8 cellular contexts compared by ENCODE assay signal in the genomic region with DNA sequence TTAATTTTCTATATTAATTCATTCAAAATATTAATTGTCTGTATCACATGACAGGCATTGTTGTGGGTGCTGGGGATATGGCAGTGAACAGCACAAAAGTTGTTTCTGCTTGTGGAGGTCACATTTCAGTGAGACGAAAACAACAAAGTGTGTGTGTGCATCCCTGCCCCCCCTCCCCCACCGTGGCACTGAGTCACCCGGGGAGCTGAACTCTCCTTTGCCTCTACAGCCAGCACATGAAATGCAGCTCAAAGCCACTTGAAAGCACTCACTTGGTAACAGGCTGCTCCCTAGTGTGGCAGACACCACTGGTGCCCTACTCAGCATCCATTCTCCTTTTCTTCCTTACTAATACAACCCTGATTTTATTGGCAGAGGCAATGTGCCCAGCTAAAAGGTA. TPM values are rescaled to one million over a fixed set of nuclear protein-coding genes. Genes with fewer than 3 reads are reported as not detected.
DNase-seq lines count a peak whose midpoint lies in the region; ATAC-seq, FAIRE-seq and TF ChIP-seq lines count a peak whose summit lies in the region.

No MANE protein-coding gene starts in this region.

- H2AFZ ChIP-seq in HepG2 (ENCODE audit: low read length) = no peak overlapping the region

- POLR2A ChIA-PET in HepG2 (lab: Yijun Ruan, JAX) = no interaction called here

- FAIRE-seq in HepG2 (lab: Jason Lieb, UNC) (no peak), small intestine (lab: Jason Lieb, UNC) (no peak)

- H3K4me3 ChIP-seq in HepG2 (replicated peaks in 1 of 3; ENCODE audit: insufficient read depth in 1 of 3, low read depth in 2 of 3, low read length in 3 of 3) (no peak overlapping the region), right lobe of liver (no peak overlapping the region), upper lobe of left lung (no peak overlapping the region), small intestine (ENCODE audit: low read depth in 1 of 2, low read length in 2 of 2) (no peak overlapping the region)

- H3K79me2 ChIP-seq in HepG2 (ENCODE audit: insufficient read depth, low read length) = no peaks in the 10 kb centered on the region

- H3K4me2 ChIP-seq in HepG2 (ENCODE audit: low read depth, low read length) = no peak overlapping the region

- ATAC-seq in HepG2 (no peak), right lobe of liver (no peak), upper lobe of left lung (ENCODE audit: low FRiP score in 2 of 2) (peak; percentile 26 to 67)

- H3K36me3 ChIP-seq in HepG2 (replicated peaks in 1 of 2; ENCODE audit: control insufficient read depth in 1 of 2, insufficient read depth in 2 of 2, low read length in 2 of 2) (no peaks in the 10 kb centered on the region), right lobe of liver (no peaks in the 10 kb centered on the region), upper lobe of left lung (no peaks in the 10 kb centered on the region), small intestine (ENCODE audit: control insufficient read depth in 2 of 2, insufficient read depth in 2 of 2, low read length in 2 of 2) (no peaks in the 10 kb centered on the region)

- no peak for TF ChIP-seq EP300 in HepG2 (IDR thresholded peaks at IDR 0.05; ENCODE audit: low read depth in 2 of 2, low read length in 2 of 2)
- TF ChIP-seq EP300 in HepG2 (CRISPR knock-in tag; IDR thresholded peaks at IDR 0.05; ENCODE audit: borderline replicate concordance) = no peak
- no peak for TF ChIP-seq EP300 in upper lobe of left lung (IDR thresholded peaks at IDR 0.05)

- H3K27ac ChIP-seq in HepG2 (ENCODE audit: extremely low read length, insufficient read depth, low read length) = no peak overlapping the region
- no peak overlapping the region for H3K27ac ChIP-seq in right lobe of liver
- no peak overlapping the region for H3K27ac ChIP-seq in upper lobe of left lung
- no peak overlapping the region for H3K27ac ChIP-seq in small intestine (ENCODE audit: low read depth in 1 of 2, low read length in 1 of 2)

- 3% methylated on average over 3 of the region's 3 CpGs for WGBS in HepG2 (ENCODE audit: low lambda C conversion rate)
- WGBS in right lobe of liver (ENCODE audit: insufficient coverage, low coverage, low lambda C conversion rate, missing lambda C conversion rate) = 27% methylated on average over 3 of the region's 3 CpGs
- 28 to 39% methylated on average over 3 of the region's 3 CpGs for WGBS in upper lobe of left lung, 2 donors
- 17 to 36% (median 26%) methylated on average over 3 of the region's 3 CpGs for WGBS in small intestine, 3 donors

- TF ChIP-seq CTCF in HepG2 (CRISPR knock-in tag; IDR thresholded peaks at IDR 0.05) (no peak), right lobe of liver (IDR thresholded peaks at IDR 0.05) (no peak), upper lobe of left lung (IDR thresholded peaks at IDR 0.05) (no peak)

- intact Hi-C loops in HepG2 (cut with micrococcal nuclease; ENCODE audit: unreplicated experiment) = no loop called here
- intact Hi-C loops in right lobe of liver (cut with DNase I) = no loop called here

- CTCF ChIA-PET in HepG2 (lab: Yijun Ruan, JAX; ENCODE audit: low intra/inter-chr PET ratio, low total read pairs) = no interaction called here

- in situ Hi-C loops in HepG2 (cut with HindIII; ENCODE audit: extremely low pct_ligation_motif_present, low pct_unique_long_range_greater_than_20kb) = no loop called here

- TF ChIP-seq RAD21 in HepG2 (CRISPR knock-in tag; IDR thresholded peaks at IDR 0.05) = no peak

- no peak overlapping the region for H3K9ac ChIP-seq in HepG2 (ENCODE audit: insufficient read depth, low read depth, low read length)

- DNase-seq in HepG2 (ENCODE audit: low spot score) (no peak), right lobe of liver (no peak), globus pallidus (ENCODE audit: low spot score) (peak; percentile 53), upper lobe of left lung (no peak), CD1c-positive myeloid dendritic cell (ENCODE audit: extremely low spot score) (no peak), LoVo (ENCODE audit: low spot score) (no peak), small intestine (no peak)
- peak; percentile 55 for DNase-seq in activated CD8-positive, alpha-beta memory T cell treated with anti-CD3 and anti-CD28 coated beads, Interleukin-2, amount 50 U/mL, for 4 hours

- H4K20me1 ChIP-seq in HepG2 (ENCODE audit: insufficient read depth, low read length) = no peaks in the 10 kb centered on the region

- H3K9me3 ChIP-seq in HepG2 (ENCODE audit: low read length) = no peaks in the 10 kb centered on the region
- H3K9me3 ChIP-seq in right lobe of liver = no peaks in the 10 kb centered on the region
- H3K9me3 ChIP-seq in upper lobe of left lung = no peaks in the 10 kb centered on the region
- no peaks in the 10 kb centered on the region for H3K9me3 ChIP-seq in small intestine (ENCODE audit: control insufficient read depth, low read depth)

- 0 out of 2 replicates have a peak, but pooled peaks cover 1% of the 10 kb centered on the region for H3K4me1 ChIP-seq in HepG2 (ENCODE audit: insufficient read depth, low read length)
- no peaks in the 10 kb centered on the region for H3K4me1 ChIP-seq in right lobe of liver
- no peaks in the 10 kb centered on the region for H3K4me1 ChIP-seq in upper lobe of left lung
- H3K4me1 ChIP-seq in small intestine (ENCODE audit: control insufficient read depth in 2 of 2, insufficient read depth in 1 of 2, low read depth in 1 of 2, low read length in 1 of 2) = no peaks in the 10 kb centered on the region

- BruUV-seq in HepG2 (replicated peaks; lab: Mats Ljungman, UMichigan) = no TSS peak

- H3K27me3 ChIP-seq in HepG2 (ENCODE audit: control insufficient read depth in 1 of 2, insufficient read depth in 2 of 2, low read length in 2 of 2) = peaks cover 1 to 19% of the 10 kb centered on the region in 2 experiments; a peak in 2 of 5 replicates
- H3K27me3 ChIP-seq in right lobe of liver = no peaks in the 10 kb centered on the region
- no peaks in the 10 kb centered on the region for H3K27me3 ChIP-seq in upper lobe of left lung
- H3K27me3 ChIP-seq in small intestine (ENCODE audit: control insufficient read depth in 2 of 2, insufficient read depth in 2 of 2, low read length in 2 of 2) = no peaks in the 10 kb centered on the region

- TF ChIP-seq POLR2A in HepG2 (IDR thresholded peaks at IDR 0.05; ENCODE audit: insufficient read depth in 1 of 2, low read depth in 2 of 2, low read length in 2 of 2) (no peak), right lobe of liver (IDR thresholded peaks at IDR 0.05) (no peak), upper lobe of left lung (IDR thresholded peaks at IDR 0.05) (no peak)

RNA-seq across cellular contexts. Expression of gene SCAMP5, which starts 16.9 kb away (rescaled TPM):
- total RNA-seq in HepG2 (2016; rRNA removed; fragmentation: Illumina TruSeq; extraction: Trizol) (31.1 and 34.3 TPM in 2 replicates), right lobe of liver (10 to 100 TPM in 3 of 6 experiments, 1 to 10 TPM in 2, under 1 TPM in 1; 0.53 to 15.7 (median 7.7) TPM), upper lobe of left lung (10 to 100 TPM in 1 of 6 donors, 1 to 10 TPM in 5; 1.0 to 12.3 (median 3.0) TPM)
- 18.1 and 20.2 TPM in 2 replicates for total RNA-seq in HepG2 (2016; cell fraction: cytosol; rRNA removed; fragmentation: Illumina TruSeq; extraction: Trizol; ENCODE audit: low read depth)
- total RNA-seq in HepG2 (2016; cell fraction: insoluble cytoplasmic fraction; rRNA removed; fragmentation: Illumina TruSeq; extraction: Trizol) = 28.9 and 30.0 TPM in 2 replicates
- 51.8 and 60.3 TPM in 2 replicates for total RNA-seq in HepG2 (2016; cell fraction: membrane; rRNA removed; fragmentation: Illumina TruSeq; extraction: Trizol)
- 18.6 and 23.6 TPM in 2 replicates for total RNA-seq in HepG2 (2016; cell fraction: nucleus; rRNA removed; fragmentation: Illumina TruSeq; extraction: Trizol)
- polyA plus RNA-seq in HepG2 (2011; rRNA removed) (49.0 and 58.1 TPM in 2 replicates), small intestine (10 to 100 TPM; 39.5 to 78.1 (median 74.0) TPM)
- polyA plus RNA-seq in HepG2 (2011; cell fraction: cytosol; rRNA removed) = 46.5 and 47.4 TPM in 2 replicates
- 39.9 and 45.6 TPM in 2 replicates for polyA plus RNA-seq in HepG2 (2011; cell fraction: nucleus; rRNA removed)
- 23.3 and 23.6 TPM in 2 replicates for polyA plus RNA-seq in HepG2 (2012)
- 30.8 and 37.6 TPM in 2 replicates for polyA plus RNA-seq in HepG2 (2016; cell fraction: cytosol; fragmentation: Illumina TruSeq; extraction: Trizol; ENCODE audit: low read depth)
- polyA plus RNA-seq in HepG2 (2016; cell fraction: insoluble cytoplasmic fraction; fragmentation: Illumina TruSeq; extraction: Trizol; ENCODE audit: low read depth) = 43.3 and 47.6 TPM in 2 replicates
- polyA plus RNA-seq in HepG2 (2016; cell fraction: membrane; fragmentation: Illumina TruSeq; extraction: Trizol; ENCODE audit: low read depth) = 77.2 and 78.4 TPM in 2 replicates
- 46.8 and 52.7 TPM in 2 replicates for polyA plus RNA-seq in HepG2 (2016; cell fraction: nucleus; fragmentation: Illumina TruSeq; extraction: Trizol; ENCODE audit: insufficient read depth, low read depth)
- 10.5 and 79.6 TPM in 2 replicates for polyA minus RNA-seq in HepG2 (2011; rRNA and poly(A)+ RNA removed; ENCODE audit: low replicate concordance)
- polyA minus RNA-seq in HepG2 (2011; cell fraction: cytosol; rRNA and poly(A)+ RNA removed) = 15.0 and 19.5 TPM in 2 replicates
- polyA minus RNA-seq in HepG2 (2011; cell fraction: nucleus; rRNA and poly(A)+ RNA removed) = 7.2 and 10.4 TPM in 2 replicates

RNA-seq across cellular contexts. Expression of gene RPP25, which starts 21.9 kb away (rescaled TPM):
- total RNA-seq in HepG2 (2016; rRNA removed; fragmentation: Illumina TruSeq; extraction: Trizol) (0.08 and 0.11 TPM in 2 replicates), right lobe of liver (1 to 10 TPM; 1.5 to 8.5 (median 2.4) TPM), upper lobe of left lung (10 to 100 TPM in 5 of 6 donors, 1 to 10 TPM in 1; 9.4 to 28.4 (median 19.2) TPM)
- total RNA-seq in HepG2 (2016; cell fraction: cytosol; rRNA removed; fragmentation: Illumina TruSeq; extraction: Trizol; ENCODE audit: low read depth) = not detected in 2 replicates
- 0.09 and 0.16 TPM in 2 replicates for total RNA-seq in HepG2 (2016; cell fraction: insoluble cytoplasmic fraction; rRNA removed; fragmentation: Illumina TruSeq; extraction: Trizol)
- total RNA-seq in HepG2 (2016; cell fraction: membrane; rRNA removed; fragmentation: Illumina TruSeq; extraction: Trizol) = 0.12 and 0.14 TPM in 2 replicates
- not detected in 2 replicates for total RNA-seq in HepG2 (2016; cell fraction: nucleus; rRNA removed; fragmentation: Illumina TruSeq; extraction: Trizol)
- polyA plus RNA-seq in HepG2 (2011; rRNA removed) (0.04 and 0.05 TPM in 2 replicates), small intestine (10 to 100 TPM; 14.1 to 22.2 (median 15.7) TPM)
- polyA plus RNA-seq in HepG2 (2011; cell fraction: cytosol; rRNA removed) = 0.09 and 0.12 TPM in 2 replicates
- 0.07 and 0.11 TPM in 2 replicates for polyA plus RNA-seq in HepG2 (2011; cell fraction: nucleus; rRNA removed)
- polyA plus RNA-seq in HepG2 (2012) = 0.07 TPM in 1 of 2 replicates, not detected in the other
- 0.08 TPM in 1 of 2 replicates, not detected in the other for polyA plus RNA-seq in HepG2 (2016; cell fraction: cytosol; fragmentation: Illumina TruSeq; extraction: Trizol; ENCODE audit: low read depth)
- 0.08 TPM in 1 of 2 replicates, not detected in the other for polyA plus RNA-seq in HepG2 (2016; cell fraction: insoluble cytoplasmic fraction; fragmentation: Illumina TruSeq; extraction: Trizol; ENCODE audit: low read depth)
- 0.08 TPM in 1 of 2 replicates, not detected in the other for polyA plus RNA-seq in HepG2 (2016; cell fraction: membrane; fragmentation: Illumina TruSeq; extraction: Trizol; ENCODE audit: low read depth)
- 0.15 TPM in 2 replicates for polyA plus RNA-seq in HepG2 (2016; cell fraction: nucleus; fragmentation: Illumina TruSeq; extraction: Trizol; ENCODE audit: insufficient read depth, low read depth)
- polyA minus RNA-seq in HepG2 (2011; rRNA and poly(A)+ RNA removed; ENCODE audit: low replicate concordance) = 0.22 and 25.9 TPM in 2 replicates
- 0.30 and 0.62 TPM in 2 replicates for polyA minus RNA-seq in HepG2 (2011; cell fraction: cytosol; rRNA and poly(A)+ RNA removed)
- polyA minus RNA-seq in HepG2 (2011; cell fraction: nucleus; rRNA and poly(A)+ RNA removed) = 0.25 and 0.26 TPM in 2 replicates

RNA-seq across cellular contexts. Expression of gene COX5A, which starts 40.6 kb away (rescaled TPM):
- total RNA-seq in HepG2 (2016; rRNA removed; fragmentation: Illumina TruSeq; extraction: Trizol) (217 and 218 TPM in 2 replicates), right lobe of liver (100 to 1,000 TPM; 130 to 169 (median 141) TPM), upper lobe of left lung (100 to 1,000 TPM in 2 of 6 donors, 10 to 100 TPM in 4; 50.9 to 168 (median 93.0) TPM)
- total RNA-seq in HepG2 (2016; cell fraction: cytosol; rRNA removed; fragmentation: Illumina TruSeq; extraction: Trizol; ENCODE audit: low read depth) = 117 and 120 TPM in 2 replicates
- 207 and 224 TPM in 2 replicates for total RNA-seq in HepG2 (2016; cell fraction: insoluble cytoplasmic fraction; rRNA removed; fragmentation: Illumina TruSeq; extraction: Trizol)
- total RNA-seq in HepG2 (2016; cell fraction: membrane; rRNA removed; fragmentation: Illumina TruSeq; extraction: Trizol) = 128 and 130 TPM in 2 replicates
- 98.7 and 101 TPM in 2 replicates for total RNA-seq in HepG2 (2016; cell fraction: nucleus; rRNA removed; fragmentation: Illumina TruSeq; extraction: Trizol)
- polyA plus RNA-seq in HepG2 (2011; rRNA removed) (132 and 158 TPM in 2 replicates), small intestine (100 to 1,000 TPM; 743 to 931 (median 873) TPM)
- 156 and 163 TPM in 2 replicates for polyA plus RNA-seq in HepG2 (2011; cell fraction: cytosol; rRNA removed)
- polyA plus RNA-seq in HepG2 (2011; cell fraction: nucleus; rRNA removed) = 70.3 and 75.2 TPM in 2 replicates
- 264 and 279 TPM in 2 replicates for polyA plus RNA-seq in HepG2 (2012)
- polyA plus RNA-seq in HepG2 (2016; cell fraction: cytosol; fragmentation: Illumina TruSeq; extraction: Trizol; ENCODE audit: low read depth) = 273 and 293 TPM in 2 replicates
- 379 and 384 TPM in 2 replicates for polyA plus RNA-seq in HepG2 (2016; cell fraction: insoluble cytoplasmic fraction; fragmentation: Illumina TruSeq; extraction: Trizol; ENCODE audit: low read depth)
- 251 and 264 TPM in 2 replicates for polyA plus RNA-seq in HepG2 (2016; cell fraction: membrane; fragmentation: Illumina TruSeq; extraction: Trizol; ENCODE audit: low read depth)
- polyA plus RNA-seq in HepG2 (2016; cell fraction: nucleus; fragmentation: Illumina TruSeq; extraction: Trizol; ENCODE audit: insufficient read depth, low read depth) = 250 and 258 TPM in 2 replicates
- polyA minus RNA-seq in HepG2 (2011; rRNA and poly(A)+ RNA removed; ENCODE audit: low replicate concordance) = 21.4 and 51.3 TPM in 2 replicates
- polyA minus RNA-seq in HepG2 (2011; cell fraction: cytosol; rRNA and poly(A)+ RNA removed) = 76.2 and 81.5 TPM in 2 replicates
- polyA minus RNA-seq in HepG2 (2011; cell fraction: nucleus; rRNA and poly(A)+ RNA removed) = 23.3 and 29.7 TPM in 2 replicates

RNA-seq across cellular contexts. Expression of gene PPCDC, which starts 44.9 kb away (rescaled TPM):
- total RNA-seq in HepG2 (2016; rRNA removed; fragmentation: Illumina TruSeq; extraction: Trizol) (9.9 and 12.3 TPM in 2 replicates), right lobe of liver (10 to 100 TPM in 2 of 6 experiments, 1 to 10 TPM in 4; 5.9 to 21.5 (median 8.3) TPM), upper lobe of left lung (10 to 100 TPM in 4 of 6 donors, 1 to 10 TPM in 2; 8.2 to 21.0 (median 12.6) TPM)
- total RNA-seq in HepG2 (2016; cell fraction: cytosol; rRNA removed; fragmentation: Illumina TruSeq; extraction: Trizol; ENCODE audit: low read depth) = 4.1 and 6.1 TPM in 2 replicates
- total RNA-seq in HepG2 (2016; cell fraction: insoluble cytoplasmic fraction; rRNA removed; fragmentation: Illumina TruSeq; extraction: Trizol) = 12.0 and 13.0 TPM in 2 replicates
- 8.6 and 11.2 TPM in 2 replicates for total RNA-seq in HepG2 (2016; cell fraction: membrane; rRNA removed; fragmentation: Illumina TruSeq; extraction: Trizol)
- total RNA-seq in HepG2 (2016; cell fraction: nucleus; rRNA removed; fragmentation: Illumina TruSeq; extraction: Trizol) = 11.2 and 14.5 TPM in 2 replicates
- polyA plus RNA-seq in HepG2 (2011; rRNA removed) (12.8 and 13.9 TPM in 2 replicates), small intestine (10 to 100 TPM; 15.9 to 29.4 (median 19.5) TPM)
- 12.1 and 15.8 TPM in 2 replicates for polyA plus RNA-seq in HepG2 (2011; cell fraction: cytosol; rRNA removed)
- 21.1 and 24.9 TPM in 2 replicates for polyA plus RNA-seq in HepG2 (2011; cell fraction: nucleus; rRNA removed)
- 5.4 and 7.5 TPM in 2 replicates for polyA plus RNA-seq in HepG2 (2012)
- 5.6 and 6.3 TPM in 2 replicates for polyA plus RNA-seq in HepG2 (2016; cell fraction: cytosol; fragmentation: Illumina TruSeq; extraction: Trizol; ENCODE audit: low read depth)
- polyA plus RNA-seq in HepG2 (2016; cell fraction: insoluble cytoplasmic fraction; fragmentation: Illumina TruSeq; extraction: Trizol; ENCODE audit: low read depth) = 12.3 and 13.4 TPM in 2 replicates
- polyA plus RNA-seq in HepG2 (2016; cell fraction: membrane; fragmentation: Illumina TruSeq; extraction: Trizol; ENCODE audit: low read depth) = 6.8 and 8.5 TPM in 2 replicates
- 17.5 and 18.7 TPM in 2 replicates for polyA plus RNA-seq in HepG2 (2016; cell fraction: nucleus; fragmentation: Illumina TruSeq; extraction: Trizol; ENCODE audit: insufficient read depth, low read depth)
- polyA minus RNA-seq in HepG2 (2011; rRNA and poly(A)+ RNA removed; ENCODE audit: low replicate concordance) = 42.6 and 47.0 TPM in 2 replicates
- 2.5 and 4.8 TPM in 2 replicates for polyA minus RNA-seq in HepG2 (2011; cell fraction: cytosol; rRNA and poly(A)+ RNA removed)
- polyA minus RNA-seq in HepG2 (2011; cell fraction: nucleus; rRNA and poly(A)+ RNA removed) = 24.3 and 26.1 TPM in 2 replicates

Comparison
In these comparisons a context has a peak if more than half of its experiments do, and no peak if none do; other contexts are left out.
1. ATAC-seq: peak in upper lobe of left lung (2 of 2); none in HepG2 (single experiment) and right lobe of liver (0 of 4).
2. DNase-seq: peak in activated CD8-positive, alpha-beta memory T cell treated with anti-CD3 and anti-CD28 coated beads, Interleukin-2, amount 50 U/mL, for 4 hours (single experiment) and globus pallidus (single experiment); none in HepG2 (single experiment), right lobe of liver (0 of 3), upper lobe of left lung (0 of 2), CD1c-positive myeloid dendritic cell (single experiment), LoVo (single experiment) and small intestine (single experiment).